In the genomic region with DNA sequence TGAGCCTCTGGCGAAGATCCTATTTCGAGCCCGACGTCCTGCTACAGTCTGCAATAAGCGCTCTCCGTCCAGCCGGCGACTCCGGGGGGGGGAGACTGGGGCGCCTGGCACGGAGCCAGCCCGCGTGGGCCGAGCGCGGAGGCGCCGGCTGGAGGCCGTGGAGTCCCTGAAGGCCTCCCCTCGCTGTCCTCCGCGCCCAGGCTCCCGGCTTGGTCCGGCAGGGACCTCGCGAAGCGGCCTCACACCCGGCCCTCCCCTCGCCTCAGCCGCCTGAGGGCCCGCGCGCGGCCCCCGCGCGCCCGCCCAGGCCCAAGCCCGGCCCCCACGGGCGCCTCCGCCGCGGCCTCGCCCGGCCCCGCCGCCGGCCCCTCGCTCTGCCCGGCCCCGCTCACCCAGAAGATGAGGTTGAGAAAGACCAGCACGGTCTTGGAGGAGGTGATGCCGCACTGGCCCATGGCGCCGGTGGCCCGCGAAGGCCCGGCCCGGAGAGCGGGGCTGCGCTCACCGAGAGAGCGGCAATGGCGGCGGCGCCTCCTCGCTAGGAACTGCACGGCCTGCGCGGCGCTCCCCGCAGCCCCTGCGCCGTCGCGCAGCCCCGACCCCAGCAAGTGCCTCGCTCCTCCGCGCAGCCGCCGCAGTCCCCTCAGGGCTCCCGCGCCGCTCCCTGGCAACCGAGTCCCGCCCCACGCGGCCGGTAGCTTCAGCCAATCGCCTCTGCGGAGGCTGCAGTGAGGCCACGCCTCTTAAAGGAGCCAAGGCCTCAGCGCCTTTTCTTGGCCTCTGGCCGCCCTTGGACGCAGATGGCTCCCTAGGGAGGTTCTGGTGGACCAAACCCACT, we compare ENCODE assay signal across 1 cellular context.
TF ChIP-seq lines count a peak whose summit lies in the region.

A gene (minus strand): TSS at position 610 of the 838 bp plus-strand sequence. CDS start 155 bp downstream, at position 455.

TF ChIP-seq in HepG2, 621 proteins besides CTCF, POLR2A, EP300 and RAD21 (continued from another document and continues in another):
- TF ChIP-seq, protein P1, sequence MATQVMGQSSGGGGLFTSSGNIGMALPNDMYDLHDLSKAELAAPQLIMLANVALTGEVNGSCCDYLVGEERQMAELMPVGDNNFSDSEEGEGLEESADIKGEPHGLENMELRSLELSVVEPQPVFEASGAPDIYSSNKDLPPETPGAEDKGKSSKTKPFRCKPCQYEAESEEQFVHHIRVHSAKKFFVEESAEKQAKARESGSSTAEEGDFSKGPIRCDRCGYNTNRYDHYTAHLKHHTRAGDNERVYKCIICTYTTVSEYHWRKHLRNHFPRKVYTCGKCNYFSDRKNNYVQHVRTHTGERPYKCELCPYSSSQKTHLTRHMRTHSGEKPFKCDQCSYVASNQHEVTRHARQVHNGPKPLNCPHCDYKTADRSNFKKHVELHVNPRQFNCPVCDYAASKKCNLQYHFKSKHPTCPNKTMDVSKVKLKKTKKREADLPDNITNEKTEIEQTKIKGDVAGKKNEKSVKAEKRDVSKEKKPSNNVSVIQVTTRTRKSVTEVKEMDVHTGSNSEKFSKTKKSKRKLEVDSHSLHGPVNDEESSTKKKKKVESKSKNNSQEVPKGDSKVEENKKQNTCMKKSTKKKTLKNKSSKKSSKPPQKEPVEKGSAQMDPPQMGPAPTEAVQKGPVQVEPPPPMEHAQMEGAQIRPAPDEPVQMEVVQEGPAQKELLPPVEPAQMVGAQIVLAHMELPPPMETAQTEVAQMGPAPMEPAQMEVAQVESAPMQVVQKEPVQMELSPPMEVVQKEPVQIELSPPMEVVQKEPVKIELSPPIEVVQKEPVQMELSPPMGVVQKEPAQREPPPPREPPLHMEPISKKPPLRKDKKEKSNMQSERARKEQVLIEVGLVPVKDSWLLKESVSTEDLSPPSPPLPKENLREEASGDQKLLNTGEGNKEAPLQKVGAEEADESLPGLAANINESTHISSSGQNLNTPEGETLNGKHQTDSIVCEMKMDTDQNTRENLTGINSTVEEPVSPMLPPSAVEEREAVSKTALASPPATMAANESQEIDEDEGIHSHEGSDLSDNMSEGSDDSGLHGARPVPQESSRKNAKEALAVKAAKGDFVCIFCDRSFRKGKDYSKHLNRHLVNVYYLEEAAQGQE (IDR thresholded peaks at IDR 0.05; ENCODE audit: borderline replicate concordance in 1 of 2, low read depth in 1 of 2, low read length in 2 of 2): peak in 1 of 2 experiments; percentile 26; a peak in 1 of 4 replicates
- TF ChIP-seq, protein P2, sequence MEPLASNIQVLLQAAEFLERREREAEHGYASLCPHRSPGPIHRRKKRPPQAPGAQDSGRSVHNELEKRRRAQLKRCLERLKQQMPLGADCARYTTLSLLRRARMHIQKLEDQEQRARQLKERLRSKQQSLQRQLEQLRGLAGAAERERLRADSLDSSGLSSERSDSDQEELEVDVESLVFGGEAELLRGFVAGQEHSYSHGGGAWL (CRISPR knock-in tag; IDR thresholded peaks at IDR 0.05): 0 out of 2 replicates have a peak, but pooled peaks have one; percentile 13
- no peak for TF ChIP-seq MAZ (IDR thresholded peaks at IDR 0.05; ENCODE audit: borderline replicate concordance, low read depth, low read length)
- peak; percentile 70; the same call in 1 of the 2 replicates for TF ChIP-seq MAZ (CRISPR knock-in tag; IDR thresholded peaks at IDR 0.05; ENCODE audit: low read depth)
- no peak for TF ChIP-seq JUN (CRISPR knock-in tag; IDR thresholded peaks at IDR 0.05)
- TF ChIP-seq ZNF329 (CRISPR knock-in tag; IDR thresholded peaks at IDR 0.05; ENCODE audit: low read depth): peak; percentile 50
- TF ChIP-seq NFYB (CRISPR knock-in tag; IDR thresholded peaks at IDR 0.05): peak; percentile 79
- TF ChIP-seq, protein P3, sequence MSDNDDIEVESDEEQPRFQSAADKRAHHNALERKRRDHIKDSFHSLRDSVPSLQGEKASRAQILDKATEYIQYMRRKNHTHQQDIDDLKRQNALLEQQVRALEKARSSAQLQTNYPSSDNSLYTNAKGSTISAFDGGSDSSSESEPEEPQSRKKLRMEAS (IDR thresholded peaks at IDR 0.05): peak; percentile 67
- TF ChIP-seq, protein P4, sequence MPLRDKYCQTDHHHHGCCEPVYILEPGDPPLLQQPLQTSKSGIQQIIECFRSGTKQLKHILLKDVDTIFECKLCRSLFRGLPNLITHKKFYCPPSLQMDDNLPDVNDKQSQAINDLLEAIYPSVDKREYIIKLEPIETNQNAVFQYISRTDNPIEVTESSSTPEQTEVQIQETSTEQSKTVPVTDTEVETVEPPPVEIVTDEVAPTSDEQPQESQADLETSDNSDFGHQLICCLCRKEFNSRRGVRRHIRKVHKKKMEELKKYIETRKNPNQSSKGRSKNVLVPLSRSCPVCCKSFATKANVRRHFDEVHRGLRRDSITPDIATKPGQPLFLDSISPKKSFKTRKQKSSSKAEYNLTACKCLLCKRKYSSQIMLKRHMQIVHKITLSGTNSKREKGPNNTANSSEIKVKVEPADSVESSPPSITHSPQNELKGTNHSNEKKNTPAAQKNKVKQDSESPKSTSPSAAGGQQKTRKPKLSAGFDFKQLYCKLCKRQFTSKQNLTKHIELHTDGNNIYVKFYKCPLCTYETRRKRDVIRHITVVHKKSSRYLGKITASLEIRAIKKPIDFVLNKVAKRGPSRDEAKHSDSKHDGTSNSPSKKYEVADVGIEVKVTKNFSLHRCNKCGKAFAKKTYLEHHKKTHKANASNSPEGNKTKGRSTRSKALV (CRISPR knock-in tag; IDR thresholded peaks at IDR 0.05): 0 out of 2 replicates have a peak, but pooled peaks have one; percentile 37
- 0 out of 2 replicates have a peak, but pooled peaks have one; percentile 19 for TF ChIP-seq ARNTL (CRISPR knock-in tag; IDR thresholded peaks at IDR 0.05)
- TF ChIP-seq, protein P5, sequence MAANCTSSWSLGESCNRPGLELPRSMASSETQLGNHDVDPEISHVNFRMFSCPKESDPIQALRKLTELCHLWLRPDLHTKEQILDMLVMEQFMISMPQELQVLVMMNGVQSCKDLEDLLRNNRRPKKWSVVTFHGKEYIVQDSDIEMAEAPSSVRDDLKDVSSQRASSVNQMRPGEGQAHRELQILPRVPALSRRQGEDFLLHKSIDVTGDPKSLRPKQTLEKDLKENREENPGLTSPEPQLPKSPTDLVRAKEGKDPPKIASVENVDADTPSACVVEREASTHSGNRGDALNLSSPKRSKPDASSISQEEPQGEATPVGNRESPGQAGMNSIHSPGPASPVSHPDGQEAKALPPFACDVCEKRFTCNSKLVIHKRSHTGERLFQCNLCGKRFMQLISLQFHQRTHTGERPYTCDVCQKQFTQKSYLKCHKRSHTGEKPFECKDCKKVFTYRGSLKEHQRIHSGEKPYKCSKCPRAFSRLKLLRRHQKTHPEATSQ (CRISPR knock-in tag; IDR thresholded peaks at IDR 0.05; ENCODE audit: borderline replicate concordance): 0 out of 2 replicates have a peak, but pooled peaks have one; percentile 48
- no peak for TF ChIP-seq THYN1 (CRISPR knock-in tag; IDR thresholded peaks at IDR 0.05; ENCODE audit: borderline replicate concordance, low read depth)
- TF ChIP-seq, protein P6, sequence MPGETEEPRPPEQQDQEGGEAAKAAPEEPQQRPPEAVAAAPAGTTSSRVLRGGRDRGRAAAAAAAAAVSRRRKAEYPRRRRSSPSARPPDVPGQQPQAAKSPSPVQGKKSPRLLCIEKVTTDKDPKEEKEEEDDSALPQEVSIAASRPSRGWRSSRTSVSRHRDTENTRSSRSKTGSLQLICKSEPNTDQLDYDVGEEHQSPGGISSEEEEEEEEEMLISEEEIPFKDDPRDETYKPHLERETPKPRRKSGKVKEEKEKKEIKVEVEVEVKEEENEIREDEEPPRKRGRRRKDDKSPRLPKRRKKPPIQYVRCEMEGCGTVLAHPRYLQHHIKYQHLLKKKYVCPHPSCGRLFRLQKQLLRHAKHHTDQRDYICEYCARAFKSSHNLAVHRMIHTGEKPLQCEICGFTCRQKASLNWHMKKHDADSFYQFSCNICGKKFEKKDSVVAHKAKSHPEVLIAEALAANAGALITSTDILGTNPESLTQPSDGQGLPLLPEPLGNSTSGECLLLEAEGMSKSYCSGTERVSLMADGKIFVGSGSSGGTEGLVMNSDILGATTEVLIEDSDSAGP (CRISPR knock-in tag; IDR thresholded peaks at IDR 0.05; ENCODE audit: borderline replicate concordance): peak; percentile 100
- TF ChIP-seq ZNF501 (CRISPR knock-in tag; IDR thresholded peaks at IDR 0.05): 0 out of 2 replicates have a peak, but pooled peaks have one; percentile 3
- peak; percentile 89 for TF ChIP-seq HNRNPLL (IDR thresholded peaks at IDR 0.05; ENCODE audit: low read depth, low read length, poor library complexity, severe bottlenecking)
- 0 out of 2 replicates have a peak, but pooled peaks have one; percentile 40 for TF ChIP-seq ZIK1 (CRISPR knock-in tag; IDR thresholded peaks at IDR 0.05; ENCODE audit: borderline replicate concordance, low read depth)
- TF ChIP-seq PHF5A (CRISPR knock-in tag; IDR thresholded peaks at IDR 0.05; ENCODE audit: low read depth, unreplicated experiment): no peak
- peak; percentile 81; the same call in 1 of the 2 replicates for TF ChIP-seq ATF7-NPFF (CRISPR knock-in tag; IDR thresholded peaks at IDR 0.05; ENCODE audit: low read depth)
- TF ChIP-seq POLR2AphosphoS2 (IDR thresholded peaks at IDR 0.05; ENCODE audit: low read depth, low read length): no peak
- TF ChIP-seq PPARG (CRISPR knock-in tag; conservative IDR thresholded peaks at IDR 0.05): 0 out of 2 replicates have a peak, but pooled peaks have one; percentile 43
- TF ChIP-seq SOX5 (CRISPR knock-in tag; IDR thresholded peaks at IDR 0.05; ENCODE audit: borderline replicate concordance): no peak
- TF ChIP-seq, protein P7, sequence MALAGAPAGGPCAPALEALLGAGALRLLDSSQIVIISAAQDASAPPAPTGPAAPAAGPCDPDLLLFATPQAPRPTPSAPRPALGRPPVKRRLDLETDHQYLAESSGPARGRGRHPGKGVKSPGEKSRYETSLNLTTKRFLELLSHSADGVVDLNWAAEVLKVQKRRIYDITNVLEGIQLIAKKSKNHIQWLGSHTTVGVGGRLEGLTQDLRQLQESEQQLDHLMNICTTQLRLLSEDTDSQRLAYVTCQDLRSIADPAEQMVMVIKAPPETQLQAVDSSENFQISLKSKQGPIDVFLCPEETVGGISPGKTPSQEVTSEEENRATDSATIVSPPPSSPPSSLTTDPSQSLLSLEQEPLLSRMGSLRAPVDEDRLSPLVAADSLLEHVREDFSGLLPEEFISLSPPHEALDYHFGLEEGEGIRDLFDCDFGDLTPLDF (CRISPR knock-in tag; IDR thresholded peaks at IDR 0.05): 0 out of 2 replicates have a peak, but pooled peaks have one; percentile 30
- TF ChIP-seq KDM5B (CRISPR knock-in tag; IDR thresholded peaks at IDR 0.05; ENCODE audit: borderline replicate concordance): peak; percentile 53; the same call in 1 of the 2 replicates
- TF ChIP-seq, protein P8, sequence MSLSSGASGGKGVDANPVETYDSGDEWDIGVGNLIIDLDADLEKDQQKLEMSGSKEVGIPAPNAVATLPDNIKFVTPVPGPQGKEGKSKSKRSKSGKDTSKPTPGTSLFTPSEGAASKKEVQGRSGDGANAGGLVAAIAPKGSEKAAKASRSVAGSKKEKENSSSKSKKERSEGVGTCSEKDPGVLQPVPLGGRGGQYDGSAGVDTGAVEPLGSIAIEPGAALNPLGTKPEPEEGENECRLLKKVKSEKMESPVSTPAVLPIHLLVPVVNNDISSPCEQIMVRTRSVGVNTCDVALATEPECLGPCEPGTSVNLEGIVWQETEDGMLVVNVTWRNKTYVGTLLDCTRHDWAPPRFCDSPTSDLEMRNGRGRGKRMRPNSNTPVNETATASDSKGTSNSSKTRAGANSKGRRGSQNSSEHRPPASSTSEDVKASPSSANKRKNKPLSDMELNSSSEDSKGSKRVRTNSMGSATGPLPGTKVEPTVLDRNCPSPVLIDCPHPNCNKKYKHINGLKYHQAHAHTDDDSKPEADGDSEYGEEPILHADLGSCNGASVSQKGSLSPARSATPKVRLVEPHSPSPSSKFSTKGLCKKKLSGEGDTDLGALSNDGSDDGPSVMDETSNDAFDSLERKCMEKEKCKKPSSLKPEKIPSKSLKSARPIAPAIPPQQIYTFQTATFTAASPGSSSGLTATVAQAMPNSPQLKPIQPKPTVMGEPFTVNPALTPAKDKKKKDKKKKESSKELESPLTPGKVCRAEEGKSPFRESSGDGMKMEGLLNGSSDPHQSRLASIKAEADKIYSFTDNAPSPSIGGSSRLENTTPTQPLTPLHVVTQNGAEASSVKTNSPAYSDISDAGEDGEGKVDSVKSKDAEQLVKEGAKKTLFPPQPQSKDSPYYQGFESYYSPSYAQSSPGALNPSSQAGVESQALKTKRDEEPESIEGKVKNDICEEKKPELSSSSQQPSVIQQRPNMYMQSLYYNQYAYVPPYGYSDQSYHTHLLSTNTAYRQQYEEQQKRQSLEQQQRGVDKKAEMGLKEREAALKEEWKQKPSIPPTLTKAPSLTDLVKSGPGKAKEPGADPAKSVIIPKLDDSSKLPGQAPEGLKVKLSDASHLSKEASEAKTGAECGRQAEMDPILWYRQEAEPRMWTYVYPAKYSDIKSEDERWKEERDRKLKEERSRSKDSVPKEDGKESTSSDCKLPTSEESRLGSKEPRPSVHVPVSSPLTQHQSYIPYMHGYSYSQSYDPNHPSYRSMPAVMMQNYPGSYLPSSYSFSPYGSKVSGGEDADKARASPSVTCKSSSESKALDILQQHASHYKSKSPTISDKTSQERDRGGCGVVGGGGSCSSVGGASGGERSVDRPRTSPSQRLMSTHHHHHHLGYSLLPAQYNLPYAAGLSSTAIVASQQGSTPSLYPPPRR (CRISPR knock-in tag; IDR thresholded peaks at IDR 0.05; ENCODE audit: borderline replicate concordance): no peak
- TF ChIP-seq, protein P9, sequence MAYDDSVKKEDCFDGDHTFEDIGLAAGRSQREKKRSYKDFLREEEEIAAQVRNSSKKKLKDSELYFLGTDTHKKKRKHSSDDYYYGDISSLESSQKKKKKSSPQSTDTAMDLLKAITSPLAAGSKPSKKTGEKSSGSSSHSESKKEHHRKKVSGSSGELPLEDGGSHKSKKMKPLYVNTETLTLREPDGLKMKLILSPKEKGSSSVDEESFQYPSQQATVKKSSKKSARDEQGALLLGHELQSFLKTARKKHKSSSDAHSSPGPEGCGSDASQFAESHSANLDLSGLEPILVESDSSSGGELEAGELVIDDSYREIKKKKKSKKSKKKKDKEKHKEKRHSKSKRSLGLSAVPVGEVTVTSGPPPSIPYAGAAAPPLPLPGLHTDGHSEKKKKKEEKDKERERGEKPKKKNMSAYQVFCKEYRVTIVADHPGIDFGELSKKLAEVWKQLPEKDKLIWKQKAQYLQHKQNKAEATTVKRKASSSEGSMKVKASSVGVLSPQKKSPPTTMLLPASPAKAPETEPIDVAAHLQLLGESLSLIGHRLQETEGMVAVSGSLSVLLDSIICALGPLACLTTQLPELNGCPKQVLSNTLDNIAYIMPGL (CRISPR knock-in tag; IDR thresholded peaks at IDR 0.05; ENCODE audit: borderline replicate concordance in 1 of 2, low read depth in 1 of 2): peak; percentile 22 to 64; a peak in 2 of 4 replicates
- peak; percentile 57; the same call in 1 of the 2 replicates for TF ChIP-seq HOXA3 (CRISPR knock-in tag; IDR thresholded peaks at IDR 0.05)
- no peak for TF ChIP-seq ZNF672 (CRISPR knock-in tag; IDR thresholded peaks at IDR 0.05)
- peak; percentile 76 for TF ChIP-seq SALL1 (CRISPR knock-in tag; IDR thresholded peaks at IDR 0.05)
